9 cellular contexts compared by ENCODE assay signal in genomic region chr10:3452683-3453388, GRCh38.
A peak's percentile ranks its signal among the peaks of the same experiment; 100 is the strongest.
DNase-seq lines count a peak whose midpoint lies in the region; ATAC-seq and TF ChIP-seq lines count a peak whose summit lies in the region.
"Had no signal": no experiment of that assay in that cellular context is flagged by ENCODE, and none has a peak within 500 bp of the region (broad histone marks: within the 10 kb centered on the region; RNA-seq: fewer than 3 reads in every experiment).

No MANE protein-coding gene starts in this region.

- intact Hi-C loops in heart right ventricle (cut with DNase I): loop anchor here in 5 of 10 donors (5.0 to 10.0 kb wide), 5 partner anchors 208 to 1312 kb away; no protein-coding TSS in a partner anchor

- peaks cover 0 to 49% (median 28%) of the 10 kb centered on the region in 9 donors for H3K4me1 ChIP-seq in heart right ventricle

- peak overlapping the region in 3 of 10 donors; percentile 2 to 20 (median 11) for H3K4me3 ChIP-seq in heart right ventricle
- peak overlapping the region; percentile 12 for H3K4me3 ChIP-seq in skeletal muscle cell (ENCODE audit: low read depth, low read length)

- WGBS in heart right ventricle, 2 donors: 36 to 47% methylated on average over 7 of the region's 7 CpGs

- DNase-seq in GM04503 (ENCODE audit: low read depth) (peak; percentile 74), amniotic stem cell (lab: John Stamatoyannopoulos, UW) (peak; percentile 73), heart right ventricle (no peak), skeletal muscle cell (ENCODE audit: low read depth) (peak; percentile 93), T-helper 1 cell (no peak), NCI-H510A treated with DMSO at 0.1 percent for 48 hours (lab: John Stamatoyannopoulos, UW) (no peak), NCI-H1105 (lab: John Stamatoyannopoulos, UW) (no peak)
- DNase-seq: NCI-H1092 had no signal

- no peaks in the 10 kb centered on the region for H3K9me3 ChIP-seq in heart right ventricle

- no peaks in the 10 kb centered on the region for H3K36me3 ChIP-seq in heart right ventricle

- no peaks in the 10 kb centered on the region for H3K27me3 ChIP-seq in heart right ventricle

- TF ChIP-seq CTCF in heart right ventricle (IDR thresholded peaks at IDR 0.05): no peak

- H3K27ac ChIP-seq in heart right ventricle: peak overlapping the region; percentile 10 to 85 (median 76)

- ATAC-seq in heart right ventricle: peak in 6 of 8 donors; percentile 39 to 79 (median 61)
- ATAC-seq in HG03565 (IDR thresholded peaks at IDR 0.05; ENCODE audit: unreplicated experiment): no peak

Comparison
In these comparisons a context has a peak if more than half of its experiments do, and no peak if none do; other contexts are left out.
1. DNase-seq: peak in GM04503 (single experiment), amniotic stem cell (single experiment) and skeletal muscle cell (single experiment); none in heart right ventricle (0 of 2), T-helper 1 cell (0 of 5), NCI-H510A treated with DMSO at 0.1 percent for 48 hours (single experiment) and NCI-H1105 (single experiment).